Comparison of ENCODE assay signal across 23 cellular contexts in the genomic region with DNA sequence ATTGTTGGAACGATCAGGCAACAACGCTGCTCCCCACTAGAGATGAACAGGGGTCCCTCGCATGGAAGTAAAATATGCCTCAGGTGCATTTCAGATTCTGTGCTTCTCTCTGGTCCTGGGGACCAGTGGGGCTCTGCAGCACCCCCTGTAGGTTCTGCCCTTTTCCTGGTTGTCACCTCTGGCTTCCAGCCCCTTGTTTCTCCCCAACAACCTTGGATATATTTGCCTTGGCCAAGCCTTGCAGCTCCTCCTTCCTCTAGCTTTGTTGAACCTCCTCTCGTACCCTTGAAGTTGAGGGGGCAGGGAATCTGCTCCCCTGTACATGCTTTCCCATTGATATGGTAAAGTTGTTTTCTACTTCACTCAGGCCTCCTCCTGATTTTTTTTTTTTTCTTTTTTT. TPM values are rescaled to one million over a fixed set of nuclear protein-coding genes. Genes with fewer than 3 reads are reported as not detected.
DNase-seq lines count a peak whose midpoint lies in the region; ATAC-seq, FAIRE-seq and TF ChIP-seq lines count a peak whose summit lies in the region.
"Had no signal": no experiment of that assay in that cellular context is flagged by ENCODE, and none has a peak within 500 bp of the region (broad histone marks: within the 10 kb centered on the region; RNA-seq: fewer than 3 reads in every experiment).

No MANE protein-coding gene starts in this region.

- no peak overlapping the region for H3K4me3 Mint-ChIP-seq in Calu3 (ENCODE audit: low read depth, unreplicated experiment)
- H3K4me3 Mint-ChIP-seq: dendritic cell treated with granulocyte-macrophage colony-stimulating factor and Interleukin-4, amounts not matched to agents 40 ng/mL and 50 ng/mL, for 4 days; natural killer cell had no signal

- H3K27me3 ChIP-seq in Loucy (ENCODE audit: insufficient read depth, low read length, poor library complexity, severe bottlenecking), result no peaks in the 10 kb centered on the region
- peaks cover 3 to 6% of the 10 kb centered on the region in 2 experiments; a peak in 3 of 5 replicates for H3K27me3 ChIP-seq in K562 (ENCODE audit: control insufficient read depth in 2 of 2, insufficient read depth in 2 of 2, low read length in 2 of 2)
- H3K27me3 ChIP-seq in heart right ventricle, result no peaks in the 10 kb centered on the region
- H3K27me3 ChIP-seq: Peyer's patch had no signal

- H3K4me3 ChIP-seq in Loucy (ENCODE audit: low read length, poor library complexity, severe bottlenecking) (no peak overlapping the region), K562 (no peak overlapping the region), heart right ventricle (no peak overlapping the region)
- H3K4me3 ChIP-seq: Peyer's patch, SK-N-MC, smooth muscle cell had no signal

- H3K9ac ChIP-seq in Loucy (ENCODE audit: low read depth, low read length, poor library complexity, severe bottlenecking), result no peak overlapping the region
- no peak overlapping the region for H3K9ac ChIP-seq in K562 (ENCODE audit: insufficient read depth in 1 of 2, low read depth in 2 of 2, low read length in 2 of 2)

- WGBS in K562 (ENCODE audit: insufficient coverage, low coverage, missing lambda C conversion rate), result 2% methylated on average over 4 of the region's 4 CpGs
- 55 to 57% methylated on average over 4 of the region's 4 CpGs for WGBS in heart right ventricle, 2 donors

- TF ChIP-seq POLR2A in K562 (conservative IDR thresholded peaks at IDR 0.05), result no peak

- H3K79me2 ChIP-seq in Loucy (ENCODE audit: insufficient read depth, low read length), result no peaks in the 10 kb centered on the region
- H3K79me2 ChIP-seq in K562 (ENCODE audit: control insufficient read depth, insufficient read depth, low read length), result no peaks in the 10 kb centered on the region

- TF ChIP-seq RAD21 in K562 (CRISPR knock-in tag; conservative IDR thresholded peaks at IDR 0.05 in 1 of 2, IDR thresholded peaks at IDR 0.05 in 1 of 2), result peak in 1 of 2 experiments; percentile 54; a peak in 2 of 4 replicates

- no peaks in the 10 kb centered on the region for H4K20me1 ChIP-seq in Loucy (ENCODE audit: insufficient read depth, low read length, poor library complexity, severe bottlenecking)
- H4K20me1 ChIP-seq in K562 (replicated peaks; ENCODE audit: control insufficient read depth, insufficient read depth, low read length), result 0 out of 2 replicates have a peak, but pooled peaks cover 4% of the 10 kb centered on the region

- intact Hi-C loops in K562 (cut with micrococcal nuclease), result loop anchor here (1.0 kb wide), 1 partner anchor 143 kb away; no protein-coding TSS in a partner anchor
- intact Hi-C loops in Calu3 (cut with micrococcal nuclease; ENCODE audit: unreplicated experiment), result no loop called here
- intact Hi-C loops in heart right ventricle (cut with DNase I), result loop anchor here in 6 of 10 donors (10.0 kb wide), 2 partner anchors 150 to 340 kb away; partner anchors contain the start of gene NPL (in 3 of the 6)

- ATAC-seq in K562 (peak; percentile 79), HG03025 (IDR thresholded peaks at IDR 0.05; ENCODE audit: low FRiP score, unreplicated experiment) (no peak), heart right ventricle (no peak)
- ATAC-seq: natural killer cell had no signal

- no peaks in the 10 kb centered on the region for H3K9me2 ChIP-seq in Loucy (replicated peaks; ENCODE audit: low read depth, low read length)

- peaks cover 30% of the 10 kb centered on the region for H3K27me3 Mint-ChIP-seq in Calu3 (ENCODE audit: unreplicated experiment)
- H3K27me3 Mint-ChIP-seq: dendritic cell treated with granulocyte-macrophage colony-stimulating factor and Interleukin-4, amounts not matched to agents 40 ng/mL and 50 ng/mL, for 4 days had no signal

- FAIRE-seq in K562 (lab: Jason Lieb, UNC), result no peak
- FAIRE-seq: GM18507 had no signal

- no peak overlapping the region for H3K4me2 ChIP-seq in Loucy (ENCODE audit: low read depth, low read length, poor library complexity, severe bottlenecking)
- H3K4me2 ChIP-seq in K562 (ENCODE audit: insufficient read depth, low read length), result no peak overlapping the region
- H3K4me2 ChIP-seq: smooth muscle cell had no signal

- H3K9me3 ChIP-seq in Loucy (ENCODE audit: insufficient read depth, low read depth, low read length), result no peaks in the 10 kb centered on the region
- H3K9me3 ChIP-seq in K562 (replicated peaks; ENCODE audit: control insufficient read depth, insufficient read depth, low read depth, low read length), result no peaks in the 10 kb centered on the region
- H3K9me3 ChIP-seq in heart right ventricle, result no peaks in the 10 kb centered on the region
- H3K9me3 ChIP-seq: Peyer's patch had no signal

- H3F3A ChIP-seq in Loucy (ENCODE audit: low read depth), result no peaks in the 10 kb centered on the region

- DNase-seq in GM10248 (ENCODE audit: extremely low spot score) (no peak), K562 (ENCODE audit: extremely low read depth in 1 of 4, low spot score in 3 of 4) (peak in 2 of 4 experiments; percentile 34 to 37), Calu3 (no peak), dedifferentiated amniotic fluid mesenchymal stem cell (ENCODE audit: extremely low spot score) (no peak), heart right ventricle (no peak)
- DNase-seq: activated CD4-positive, alpha-beta T cell treated with anti-CD3 and anti-CD28 coated beads for 48 hours; activated naive CD4-positive, alpha-beta T cell treated with Interleukin-2 at 50 U/mL for 16 hours; natural killer cell; NCI-H1092; NCI-H2081 treated with DMSO at 0.1 percent for 48 hours; NCI-H524 treated with DMSO at 0.1 percent for 48 hours; Peyer's patch; T-helper 9 cell had no signal

- H3K4me1 Mint-ChIP-seq in Calu3 (ENCODE audit: low read depth, unreplicated experiment), result no peaks in the 10 kb centered on the region
- H3K4me1 Mint-ChIP-seq: natural killer cell had no signal

- CTCF ChIA-PET in GM10248 (lab: Yijun Ruan, JAX) (interaction anchor here (0.7 to 2.3 kb wide), 11 partner anchors 10 to 343 kb away, joined by 3 to 9 read pairs (median 3); no protein-coding TSS in a partner anchor), K562 (lab: Yijun Ruan, JAX; ENCODE audit: low intra/inter-chr PET ratio) (no interaction called here), Calu3 (lab: Charles Lee) (interaction anchor here (0.7 to 0.8 kb wide), 2 partner anchors 151 to 164 kb away, joined by 3 read pairs; no protein-coding TSS in a partner anchor)

- H3K27ac Mint-ChIP-seq in Calu3 (ENCODE audit: unreplicated experiment), result no peak overlapping the region
- H3K27ac Mint-ChIP-seq: dendritic cell treated with granulocyte-macrophage colony-stimulating factor and Interleukin-4, amounts not matched to agents 40 ng/mL and 50 ng/mL, for 4 days; natural killer cell had no signal

- no peaks in the 10 kb centered on the region for H3K36me3 ChIP-seq in Loucy (ENCODE audit: insufficient read depth, low read length)
- H3K36me3 ChIP-seq in K562 (ENCODE audit: control insufficient read depth, insufficient read depth, low read length), result no peaks in the 10 kb centered on the region
- no peaks in the 10 kb centered on the region for H3K36me3 ChIP-seq in heart right ventricle
- H3K36me3 ChIP-seq: Peyer's patch had no signal

- H3K9me3 Mint-ChIP-seq in Calu3 (ENCODE audit: low read depth, unreplicated experiment), result no peaks in the 10 kb centered on the region
- H3K9me3 Mint-ChIP-seq: dendritic cell treated with granulocyte-macrophage colony-stimulating factor and Interleukin-4, amounts not matched to agents 40 ng/mL and 50 ng/mL, for 4 days; natural killer cell had no signal

- H2AFZ ChIP-seq in Loucy (ENCODE audit: low read length), result no peak overlapping the region
- H2AFZ ChIP-seq in K562 (ENCODE audit: low read depth, low read length), result no peak overlapping the region

- TF ChIP-seq CTCF in 22Rv1 (IDR thresholded peaks at IDR 0.05) (peak; percentile 11), GM10248 (IDR thresholded peaks at IDR 0.05; ENCODE audit: control extremely low read depth, extremely low read depth, low read depth, missing control alignments) (peak; percentile 7), Loucy (conservative IDR thresholded peaks at IDR 0.05; ENCODE audit: low read length) (peak; percentile 53), K562 (IDR thresholded peaks at IDR 0.05 in 2 of 3, conservative IDR thresholded peaks at IDR 0.05 in 1 of 3; ENCODE audit: insufficient read depth in 2 of 3, low read depth in 1 of 3, low read length in 3 of 3) (peak; percentile 49 to 64 (median 50)), Calu3 (IDR thresholded peaks at IDR 0.05; ENCODE audit: unreplicated experiment) (no peak), heart right ventricle (IDR thresholded peaks at IDR 0.05) (no peak)

- H3K27ac ChIP-seq in 22Rv1, result no peak overlapping the region
- no peak overlapping the region for H3K27ac ChIP-seq in K562 (ENCODE audit: extremely low read depth, low read depth, low read length)
- H3K27ac ChIP-seq in heart right ventricle, result no peak overlapping the region
- H3K27ac ChIP-seq: Peyer's patch, SK-N-MC had no signal

- BruUV-seq in K562 (replicated peaks; lab: Mats Ljungman, UMichigan) (no TSS peak), Calu3 (replicated peaks; lab: Mats Ljungman, UMichigan) (no TSS peak)

- no peak for TF ChIP-seq EP300 in K562 (IDR thresholded peaks at IDR 0.05; ENCODE audit: low read length)

- H3K9me1 ChIP-seq in K562 (ENCODE audit: control insufficient read depth, insufficient read depth, low read length), result no peaks in the 10 kb centered on the region

- H3K4me1 ChIP-seq in Loucy (ENCODE audit: insufficient read depth, low read length, poor library complexity, severe bottlenecking), result no peaks in the 10 kb centered on the region
- no peaks in the 10 kb centered on the region; a peak in 1 of 5 replicates for H3K4me1 ChIP-seq in K562 (replicated peaks in 1 of 2; ENCODE audit: control insufficient read depth in 2 of 2, insufficient read depth in 2 of 2, low read length in 2 of 2)
- peaks cover 0 to 3% (median 0%) of the 10 kb centered on the region in 9 donors for H3K4me1 ChIP-seq in heart right ventricle
- H3K4me1 ChIP-seq: Peyer's patch had no signal

- POLR2A ChIA-PET in GM10248 (lab: Yijun Ruan, JAX), result no interaction called here
- POLR2A ChIA-PET in K562 (lab: Yijun Ruan, JAX), result interaction anchor here (0.8 kb wide), 1 partner anchor 342 kb away, joined by 3 read pairs; no protein-coding TSS in a partner anchor

- in situ Hi-C loops in K562 (cut with MboI), result no loop called here

- no peaks in the 10 kb centered on the region for H3K36me3 Mint-ChIP-seq in Calu3 (ENCODE audit: insufficient read depth, unreplicated experiment)
- H3K36me3 Mint-ChIP-seq: natural killer cell had no signal

RNA-seq across cellular contexts. Expression of gene RGSL1, which starts 5.4 kb away (rescaled TPM):
- not detected in 2 replicates for total RNA-seq in K562 (2011; cell fraction: chromatin; rRNA removed; ENCODE audit: low replicate concordance)
- total RNA-seq in K562 (2011; cell fraction: nucleolus; rRNA removed), result not detected in 2 replicates
- not detected in 2 replicates for total RNA-seq in K562 (2011; cell fraction: nucleoplasm; rRNA removed)
- total RNA-seq in K562 (2014; rRNA removed), result not detected in 2 replicates
- total RNA-seq in K562 (2014; rRNA removed; fragmentation: Illumina TruSeq; extraction: Trizol), result not detected in 2 replicates
- total RNA-seq in K562 (2015; rRNA removed; fragmentation: Illumina TruSeq; extraction: Trizol), result not detected in 2 replicates
- not detected in 2 replicates for total RNA-seq in K562 (2021)
- polyA plus RNA-seq in K562 (2011; rRNA removed), result not detected in 2 replicates
- not detected in 2 replicates for polyA plus RNA-seq in K562 (2011; cell fraction: cytosol; rRNA removed)
- not detected in 2 replicates for polyA plus RNA-seq in K562 (2011; cell fraction: nucleus; rRNA removed)
- polyA plus RNA-seq in K562 (2012), result not detected in 2 replicates
- polyA plus RNA-seq in K562 (2014; fragmentation: Illumina TruSeq; extraction: Trizol), result not detected in 2 replicates
- polyA plus RNA-seq in K562 (2014; fragmentation: Nextera tagmentation; extraction: Ambion mirVana), result not detected
- 0.03 TPM in 1 of 2 replicates, not detected in the other for polyA plus RNA-seq in K562 (2014; rRNA removed)
- not detected in 2 replicates for polyA minus RNA-seq in K562 (2011; rRNA and poly(A)+ RNA removed)
- not detected in 2 replicates for polyA minus RNA-seq in K562 (2011; cell fraction: cytosol; rRNA and poly(A)+ RNA removed)
- not detected in 2 replicates for polyA minus RNA-seq in K562 (2011; cell fraction: nucleus; rRNA and poly(A)+ RNA removed)
- total RNA-seq in Calu3 (2022), result not detected in 2 replicates
- total RNA-seq in heart right ventricle, result not detected
- not detected for polyA plus RNA-seq in heart right ventricle
- total RNA-seq: G401, natural killer cell, Peyer's patch, posterior vena cava, smooth muscle cell, temporal lobe had no signal
- polyA plus RNA-seq: smooth muscle cell had no signal

RNA-seq across cellular contexts. Expression of gene TEDDM1, which starts 44.0 kb away (rescaled TPM):
- not detected in 2 replicates for total RNA-seq in K562 (2011; cell fraction: chromatin; rRNA removed; ENCODE audit: low replicate concordance)
- total RNA-seq in K562 (2011; cell fraction: nucleolus; rRNA removed), result not detected in 2 replicates
- total RNA-seq in K562 (2011; cell fraction: nucleoplasm; rRNA removed), result not detected in 2 replicates
- total RNA-seq in K562 (2014; rRNA removed) (not detected in 2 replicates), K562 (2014; rRNA removed; fragmentation: Illumina TruSeq; extraction: Trizol) (not detected in 2 replicates), K562 (2015; rRNA removed; fragmentation: Illumina TruSeq; extraction: Trizol) (not detected in 2 replicates), K562 (2021) (not detected in 2 replicates), Calu3 (2022) (not detected in 2 replicates), heart right ventricle (not detected)
- polyA plus RNA-seq in K562 (2011; rRNA removed) (not detected in 2 replicates), K562 (2014; fragmentation: Illumina TruSeq; extraction: Trizol) (not detected in 2 replicates), K562 (2014; fragmentation: Nextera tagmentation; extraction: Ambion mirVana) (not detected), K562 (2014; rRNA removed) (not detected in 2 replicates), heart right ventricle (not detected)
- not detected in 2 replicates for polyA plus RNA-seq in K562 (2011; cell fraction: cytosol; rRNA removed)
- polyA plus RNA-seq in K562 (2011; cell fraction: nucleus; rRNA removed), result not detected in 2 replicates
- polyA plus RNA-seq in K562 (2012), result 0.10 TPM in 1 of 2 replicates, not detected in the other
- polyA minus RNA-seq in K562 (2011; rRNA and poly(A)+ RNA removed), result not detected in 2 replicates
- not detected in 2 replicates for polyA minus RNA-seq in K562 (2011; cell fraction: cytosol; rRNA and poly(A)+ RNA removed)
- polyA minus RNA-seq in K562 (2011; cell fraction: nucleus; rRNA and poly(A)+ RNA removed), result not detected in 2 replicates
- total RNA-seq: G401, natural killer cell, Peyer's patch, posterior vena cava, smooth muscle cell, temporal lobe had no signal
- polyA plus RNA-seq: smooth muscle cell had no signal

RNA-seq across cellular contexts. Expression of gene GLUL, which starts 52.9 kb away (rescaled TPM):
- total RNA-seq in K562 (2011; cell fraction: chromatin; rRNA removed; ENCODE audit: low replicate concordance), result 353 and 537 TPM in 2 replicates
- total RNA-seq in K562 (2011; cell fraction: nucleolus; rRNA removed), result 306 and 377 TPM in 2 replicates
- total RNA-seq in K562 (2011; cell fraction: nucleoplasm; rRNA removed), result 320 and 329 TPM in 2 replicates
- total RNA-seq in K562 (2014; rRNA removed) (1,168 and 1,338 TPM in 2 replicates), K562 (2014; rRNA removed; fragmentation: Illumina TruSeq; extraction: Trizol) (978 and 1,172 TPM in 2 replicates), K562 (2015; rRNA removed; fragmentation: Illumina TruSeq; extraction: Trizol) (1,097 and 1,128 TPM in 2 replicates), K562 (2021) (1,495 and 1,708 TPM in 2 replicates), Calu3 (2022) (139 and 188 TPM in 2 replicates), heart right ventricle (100 to 1,000 TPM; 248 to 589 (median 409) TPM)
- polyA plus RNA-seq in K562 (2011; rRNA removed) (1,124 and 1,949 TPM in 2 replicates), K562 (2014; fragmentation: Illumina TruSeq; extraction: Trizol) (1,620 and 1,897 TPM in 2 replicates), K562 (2014; fragmentation: Nextera tagmentation; extraction: Ambion mirVana) (1,000 to 10,000 TPM; 3,526 to 4,222 TPM), K562 (2014; rRNA removed) (1,054 and 1,088 TPM in 2 replicates), heart right ventricle (100 to 1,000 TPM; 131 to 787 TPM)
- 1,419 and 1,471 TPM in 2 replicates for polyA plus RNA-seq in K562 (2011; cell fraction: cytosol; rRNA removed)
- polyA plus RNA-seq in K562 (2011; cell fraction: nucleus; rRNA removed), result 1,593 and 1,917 TPM in 2 replicates
- 978 and 1,541 TPM in 2 replicates for polyA plus RNA-seq in K562 (2012)
- 1,787 and 2,204 TPM in 2 replicates for polyA minus RNA-seq in K562 (2011; rRNA and poly(A)+ RNA removed)
- 1,505 and 2,135 TPM in 2 replicates for polyA minus RNA-seq in K562 (2011; cell fraction: cytosol; rRNA and poly(A)+ RNA removed)
- polyA minus RNA-seq in K562 (2011; cell fraction: nucleus; rRNA and poly(A)+ RNA removed), result 254 and 603 TPM in 2 replicates

Comparison
In these comparisons a context has a peak if more than half of its experiments do, and no peak if none do; other contexts are left out.
1. CTCF ChIP-seq: peak in 22Rv1 (single experiment), GM10248 (single experiment), Loucy (single experiment) and K562 (3 of 3); none in Calu3 (single experiment) and heart right ventricle (0 of 9).